7 cellular contexts compared by ENCODE assay signal in genomic region chr22:28799834-28800307, GRCh38. TPM values are rescaled to one million over a fixed set of nuclear protein-coding genes. Genes with fewer than 3 reads are reported as not detected.
DNase-seq lines count a peak whose midpoint lies in the region; ATAC-seq and TF ChIP-seq lines count a peak whose summit lies in the region.

No MANE protein-coding gene starts in this region.

- H2BK5ac ChIP-seq in H9 (ENCODE audit: insufficient read length, low read length), result peak overlapping the region; percentile 55

- H3K36me3 ChIP-seq in adipocyte (ENCODE audit: control insufficient read depth, insufficient read depth, low read length, severe bottlenecking) (peaks cover 33% of the 10 kb centered on the region), ovary (no peaks in the 10 kb centered on the region)

- peak; percentile 87 for ATAC-seq in Right ventricle myocardium superior (ENCODE audit: poor library complexity)

- H2BK120ac ChIP-seq in H9 (ENCODE audit: low read depth, low read length, poor library complexity, severe bottlenecking), result no peak overlapping the region

- H3K9ac ChIP-seq in H9 (ENCODE audit: extremely low read depth, insufficient read length, low read length) (peak overlapping the region; percentile 99), adipocyte (ENCODE audit: low read length) (peak overlapping the region; percentile 96)

- H3K27me3 Mint-ChIP-seq in H9 (ENCODE audit: low read depth), result no peaks in the 10 kb centered on the region

- H3K4me1 ChIP-seq in H9 (ENCODE audit: insufficient read depth, low read length) (no peaks in the 10 kb centered on the region; the same call in 1 of the 2 replicates), adipocyte (ENCODE audit: control insufficient read depth, insufficient read depth, low read length) (peaks cover 49% of the 10 kb centered on the region), ovary (ENCODE audit: insufficient read depth) (peaks cover 7% of the 10 kb centered on the region)

- H4K20me1 ChIP-seq in H9 (ENCODE audit: control insufficient read depth, insufficient read depth, insufficient read length), result no peaks in the 10 kb centered on the region

- H3K4me2 ChIP-seq in H9 (ENCODE audit: insufficient read depth, insufficient read length, low read length), result peak overlapping the region; percentile 97

- H3K27me3 ChIP-seq in H9 (ENCODE audit: insufficient read depth, low read length), result no peaks in the 10 kb centered on the region
- no peaks in the 10 kb centered on the region for H3K27me3 ChIP-seq in adipocyte (replicated peaks; ENCODE audit: control insufficient read depth, insufficient read depth, low read length)
- H3K27me3 ChIP-seq in ovary, result no peaks in the 10 kb centered on the region

- intact Hi-C loops in Right ventricle myocardium superior (cut with DNase I) (loop anchor here (2.0 kb wide), 1 partner anchor 57 kb away; the partner anchor contains the start of gene HSCB), ovary (cut with DNase I) (no loop called here)

- H2AFZ ChIP-seq in H9 (ENCODE audit: low read length), result no peak overlapping the region

- H3K27ac ChIP-seq in H9 (ENCODE audit: insufficient read length, low read depth, low read length) (peak overlapping the region; percentile 58), ovary (peak overlapping the region; percentile 96 to 99)

- TF ChIP-seq CTCF in GM10266 (IDR thresholded peaks at IDR 0.05; ENCODE audit: control insufficient read depth, insufficient read depth, low read depth, missing control alignments) (no peak), H9 (conservative IDR thresholded peaks at IDR 0.05) (no peak), ovary (IDR thresholded peaks at IDR 0.05) (no peak)

- H3K14ac ChIP-seq in H9 (ENCODE audit: insufficient read depth, low read length), result peak overlapping the region; percentile 98

- H3K18ac ChIP-seq in H9 (ENCODE audit: insufficient read length, low read depth, low read length), result peak overlapping the region; percentile 94

- TF ChIP-seq POLR2A in ovary (IDR thresholded peaks at IDR 0.05), result no peak

- H3K4me3 Mint-ChIP-seq in H9, result peak overlapping the region; percentile 87 to 94

- DNase-seq in GM10266 (ENCODE audit: extremely low spot score) (peak; percentile 56), H9 (peak; percentile 46), LoVo (ENCODE audit: low spot score) (peak; percentile 47), adipocyte (ENCODE audit: low read depth) (peak; percentile 78), Right ventricle myocardium superior (peak; percentile 85), ovary (peak; percentile 67 to 85 (median 77)), KBM-7 (no peak)

- H3T11ph ChIP-seq in H9 (ENCODE audit: low read length), result no peak overlapping the region

- H2BK20ac ChIP-seq in H9 (ENCODE audit: low read depth, low read length, poor library complexity, severe bottlenecking), result no peak overlapping the region

- peak overlapping the region; percentile 87 to 98 (median 94) for H3K27ac Mint-ChIP-seq in H9

- peak overlapping the region; percentile 9 for H3K23ac ChIP-seq in H9 (ENCODE audit: insufficient read length, low read depth, low read length)

- peak overlapping the region; percentile 44 for H4K91ac ChIP-seq in H9 (ENCODE audit: insufficient read length, low read depth, low read length)

- H4K5ac ChIP-seq in H9 (ENCODE audit: insufficient read length, low read depth, low read length), result peak overlapping the region; percentile 88

- H2BK15ac ChIP-seq in H9 (ENCODE audit: low read depth, low read length), result no peak overlapping the region

- H3K23me2 ChIP-seq in H9 (ENCODE audit: insufficient read length, low read depth, low read length, poor library complexity, severe bottlenecking), result peaks cover 15% of the 10 kb centered on the region

- H2AK5ac ChIP-seq in H9 (ENCODE audit: insufficient read length, low read length), result no peak overlapping the region

- H3K4me1 Mint-ChIP-seq in H9, result peaks cover 16 to 28% of the 10 kb centered on the region in 2 experiments

- no CpG with 5 or more reads among the region's 29 CpGs for WGBS in H9 (ENCODE audit: extremely low coverage, insufficient read length, low lambda C conversion rate)
- 0 to 1% (median 1%) methylated on average over 24 to 29 of the region's 29 CpGs for WGBS in ovary, 3 donors

- H3K56ac ChIP-seq in H9 (ENCODE audit: insufficient read length, low read depth, low read length), result peak overlapping the region; percentile 65

- no peaks in the 10 kb centered on the region; a peak in 1 of 5 replicates for H3K9me3 Mint-ChIP-seq in H9

- in situ Hi-C loops in KBM-7 (cut with MboI; ENCODE audit: low pct_unique_long_range_greater_than_20kb, low sequenced_read_pairs), result no loop called here

- H2BK12ac ChIP-seq in H9 (ENCODE audit: insufficient read length, low read depth, low read length), result no peak overlapping the region

- peak overlapping the region; percentile 96 for H3K4me3 ChIP-seq in adipocyte (ENCODE audit: low read length)
- peak overlapping the region; percentile 98 for H3K4me3 ChIP-seq in ovary

- H4K8ac ChIP-seq in H9 (replicated peaks; ENCODE audit: insufficient read length, low read depth, low read length), result peak overlapping the region; percentile 13

- peaks cover 7% of the 10 kb centered on the region; the same call in 1 of the 2 replicates for H3K79me2 ChIP-seq in H9 (ENCODE audit: insufficient read depth, low read length)

- no peaks in the 10 kb centered on the region for H3K9me3 ChIP-seq in H9 (ENCODE audit: control insufficient read depth, low read depth, low read length)
- H3K9me3 ChIP-seq in adipocyte (ENCODE audit: control insufficient read depth, low read length), result no peaks in the 10 kb centered on the region
- no peaks in the 10 kb centered on the region for H3K9me3 ChIP-seq in ovary

- peak overlapping the region; percentile 76; the same call in 1 of the 2 replicates for H3K4ac ChIP-seq in H9 (ENCODE audit: low read depth, low read length)

- no peaks in the 10 kb centered on the region for H3K79me1 ChIP-seq in H9 (ENCODE audit: insufficient read depth, low read depth, low read length, poor library complexity, severe bottlenecking)

- no peak for TF ChIP-seq EP300 in ovary (IDR thresholded peaks at IDR 0.05)

- peaks cover 36 to 46% (median 45%) of the 10 kb centered on the region in 3 experiments for H3K36me3 Mint-ChIP-seq in H9 (ENCODE audit: insufficient read depth in 1 of 3, low read depth in 3 of 3)

RNA-seq across cellular contexts. Expression of gene XBP1, which starts 0.5 kb away (rescaled TPM):
- total RNA-seq in H9 (2021) (114 and 116 TPM in 2 replicates), Right ventricle myocardium superior (61.5 TPM), ovary (100 to 1,000 TPM; 115 to 229 (median 138) TPM)
- polyA plus RNA-seq in ovary, result 100 to 1,000 TPM in 1 of 2 donors, 10 to 100 TPM in 1; 53.1 to 154 TPM

RNA-seq across cellular contexts. Expression of gene CCDC117, which starts 27.4 kb away (rescaled TPM):
- total RNA-seq in H9 (2021) (40.0 and 41.4 TPM in 2 replicates), Right ventricle myocardium superior (12.0 TPM), ovary (10 to 100 TPM; 14.9 to 24.7 (median 22.8) TPM)
- polyA plus RNA-seq in ovary, result 10 to 100 TPM; 11.7 to 34.2 TPM

RNA-seq across cellular contexts. Expression of gene HSCB, which starts 58.0 kb away (rescaled TPM):
- total RNA-seq in H9 (2021), result 20.8 and 21.2 TPM in 2 replicates
- total RNA-seq in Right ventricle myocardium superior, result 9.3 TPM
- 10 to 100 TPM; 14.9 to 70.6 (median 17.0) TPM for total RNA-seq in ovary
- polyA plus RNA-seq in ovary, result 10 to 100 TPM; 25.7 to 27.9 TPM

RNA-seq across cellular contexts. Expression of gene CHEK2, which starts 58.3 kb away (rescaled TPM):
- 54.4 and 61.1 TPM in 2 replicates for total RNA-seq in H9 (2021)
- 2.4 TPM for total RNA-seq in Right ventricle myocardium superior
- 10 to 100 TPM in 4 of 7 donors, 1 to 10 TPM in 3; 4.1 to 18.2 (median 10.1) TPM for total RNA-seq in ovary
- polyA plus RNA-seq in ovary, result 10 to 100 TPM; 10.2 to 10.5 TPM
